ENCODE assay signal across 19 cellular contexts in the genomic region with DNA sequence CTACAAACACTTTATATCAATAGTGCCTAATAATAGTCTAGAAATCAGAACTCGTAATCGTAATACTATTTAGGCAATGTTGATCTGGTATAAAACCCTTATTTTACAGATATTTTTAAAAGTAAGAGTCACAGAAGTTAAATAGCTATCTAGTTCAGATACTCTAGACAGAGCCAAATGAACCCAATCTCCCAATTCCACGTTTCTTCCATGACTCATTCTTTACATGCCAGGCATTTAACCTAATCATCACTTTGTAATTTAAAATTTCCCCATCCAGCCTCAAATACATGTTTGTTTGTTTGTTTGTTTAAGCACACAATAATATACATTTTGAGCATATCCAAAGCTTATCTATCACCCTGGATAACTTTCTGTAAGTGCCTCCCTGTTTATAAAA. TPM values are rescaled to one million over a fixed set of nuclear protein-coding genes. Genes with fewer than 3 reads are reported as not detected.
"Had no signal": no experiment of that assay in that cellular context is flagged by ENCODE, and none has a peak within 500 bp of the region (broad histone marks: within the 10 kb centered on the region; RNA-seq: fewer than 3 reads in every experiment).

No MANE protein-coding gene starts in this region.

- H3K4me1 ChIP-seq: body of pancreas, esophagus muscularis mucosa, heart left ventricle, psoas muscle, sigmoid colon had no signal

- DNase-seq: activated CD4-positive, alpha-beta T cell treated with anti-CD3 and anti-CD28 coated beads for 4 hours; activated CD8-positive, alpha-beta memory T cell treated with anti-CD3 and anti-CD28 coated beads, Interleukin-2, amount 50 U/mL, for 4 hours; activated CD8-positive, alpha-beta T cell treated with anti-CD3 and anti-CD28 coated beads for 36 hours; activated naive CD4-positive, alpha-beta T cell; body of pancreas; dorsolateral prefrontal cortex; heart left ventricle; mammary epithelial cell; natural killer cell; occipital lobe; psoas muscle; sigmoid colon; stimulated activated CD4-positive, alpha-beta T cell treated with anti-CD3 and anti-CD28 coated beads, Interleukin-2, amount 100 ng/mL, for 24 hours; stimulated activated naive B cell treated with anti-CD40 and anti-IgM and Interleukin-4, amounts not matched to agents 10 μg/mL and 1 μg/mL and 100 μg/mL, for 72 hours had no signal

- H3K9me3 ChIP-seq: body of pancreas, esophagus muscularis mucosa, psoas muscle, sigmoid colon had no signal

- H3K27ac ChIP-seq: body of pancreas, dorsolateral prefrontal cortex, esophagus muscularis mucosa, heart left ventricle, psoas muscle, sigmoid colon had no signal

- H3K27me3 ChIP-seq: body of pancreas, dorsolateral prefrontal cortex, esophagus muscularis mucosa, heart left ventricle, sigmoid colon had no signal

- ATAC-seq: activated CD8-positive, alpha-beta T cell treated with anti-CD3 and anti-CD28 coated beads for 36 hours; body of pancreas; heart left ventricle; natural killer cell; psoas muscle; stimulated activated naive B cell treated with anti-CD40 and anti-IgM and Interleukin-4, amounts not matched to agents 10 μg/mL and 1 μg/mL and 100 μg/mL, for 72 hours had no signal

- H3K36me3 ChIP-seq: esophagus muscularis mucosa, heart left ventricle, sigmoid colon had no signal

- H3K4me3 ChIP-seq: body of pancreas, dorsolateral prefrontal cortex, esophagus muscularis mucosa, heart left ventricle, psoas muscle, sigmoid colon had no signal

RNA-seq across cellular contexts. Expression of a gene that starts 36.4 kb away (rescaled TPM):
- total RNA-seq: activated CD8-positive, alpha-beta T cell treated with anti-CD3 and anti-CD28 coated beads for 36 hours; body of pancreas; cerebellum; dorsolateral prefrontal cortex; esophagus muscularis mucosa; frontal cortex; heart left ventricle; mammary epithelial cell; mucosa of gallbladder; natural killer cell; occipital lobe; psoas muscle; sigmoid colon; subcutaneous adipose tissue had no signal
- polyA plus RNA-seq: heart left ventricle, mammary epithelial cell, psoas muscle, sigmoid colon had no signal
